Comparison of ENCODE assay signal across 22 cellular contexts in genomic region chr12:125888921-125889320, GRCh38.
DNase-seq lines count a peak whose midpoint lies in the region; ATAC-seq, FAIRE-seq and TF ChIP-seq lines count a peak whose summit lies in the region.
"Had no signal": no experiment of that assay in that cellular context is flagged by ENCODE, and none has a peak within 500 bp of the region (broad histone marks: within the 10 kb centered on the region; RNA-seq: fewer than 3 reads in every experiment).

No MANE protein-coding gene starts in this region.

- no peak for FAIRE-seq in astrocyte (lab: Jason Lieb, UNC)
- FAIRE-seq: A204.1, GM12891, HTR-8/SVneo had no signal

- no peaks in the 10 kb centered on the region for H3K27me3 ChIP-seq in astrocyte (ENCODE audit: insufficient read depth, low read length)
- H3K27me3 ChIP-seq: BE2C had no signal

- H3K27me3 Mint-ChIP-seq in astrocyte (ENCODE audit: low read depth, unreplicated experiment): no peaks in the 10 kb centered on the region
- no peaks in the 10 kb centered on the region for H3K27me3 Mint-ChIP-seq in chondrocyte (ENCODE audit: low read depth)
- H3K27me3 Mint-ChIP-seq in osteocyte (ENCODE audit: unreplicated experiment): no peaks in the 10 kb centered on the region
- no peaks in the 10 kb centered on the region for H3K27me3 Mint-ChIP-seq in natural killer cell treated with Interleukin-12 subunit alpha and Interleukin-12 subunit beta and Interleukin-15 and Interleukin-18, amount 100 ng/mL, for 72 hours
- H3K27me3 Mint-ChIP-seq: CD4-positive, CD25-positive, alpha-beta regulatory T cell; CD8-positive, alpha-beta memory T cell had no signal

- DNase-seq in astrocyte (ENCODE audit: low read depth): peak; percentile 63
- no peak for DNase-seq in chondrocyte (ENCODE audit: low spot score)
- DNase-seq in osteocyte (ENCODE audit: extremely low spot score, unreplicated experiment): no peak
- no peak for DNase-seq in RPMI8226
- no peak for DNase-seq in GM03348 (ENCODE audit: low spot score)
- no peak for DNase-seq in natural killer cell treated with Interleukin-12 subunit alpha and Interleukin-12 subunit beta and Interleukin-15 and Interleukin-18, amount 100 ng/mL, for 72 hours (ENCODE audit: low spot score)
- DNase-seq: ACHN; BE2C; CD4-positive, CD25-positive, alpha-beta regulatory T cell; CD8-positive, alpha-beta memory T cell; COR-L47; DMS 273 treated with DMSO at 0.1 percent for 48 hours; DMS53; DND-41; EL; GM23248; HFFc6; IMR-90 had no signal

- ATAC-seq in natural killer cell treated with Interleukin-12 subunit alpha and Interleukin-12 subunit beta and Interleukin-15 and Interleukin-18, amount 100 ng/mL, for 72 hours: no peak
- ATAC-seq: HCT116 had no signal

- no peaks in the 10 kb centered on the region for H3K36me3 ChIP-seq in astrocyte (ENCODE audit: insufficient read depth, low read length)
- H3K36me3 ChIP-seq: BE2C had no signal

- H3K4me1 Mint-ChIP-seq in astrocyte (ENCODE audit: low read depth, unreplicated experiment): no peaks in the 10 kb centered on the region
- H3K4me1 Mint-ChIP-seq in chondrocyte (ENCODE audit: low read depth): peaks cover 41% of the 10 kb centered on the region
- H3K4me1 Mint-ChIP-seq in osteocyte (ENCODE audit: unreplicated experiment): peaks cover 42% of the 10 kb centered on the region
- no peaks in the 10 kb centered on the region for H3K4me1 Mint-ChIP-seq in natural killer cell treated with Interleukin-12 subunit alpha and Interleukin-12 subunit beta and Interleukin-15 and Interleukin-18, amount 100 ng/mL, for 72 hours (ENCODE audit: low read depth in 2 of 2)
- H3K4me1 Mint-ChIP-seq: CD4-positive, CD25-positive, alpha-beta regulatory T cell; CD8-positive, alpha-beta memory T cell had no signal

- no peak overlapping the region for H3K27ac ChIP-seq in astrocyte (ENCODE audit: low read depth, low read length)
- H3K27ac ChIP-seq: GM23248 had no signal

- no peak overlapping the region for H3K4me3 Mint-ChIP-seq in astrocyte (ENCODE audit: unreplicated experiment)
- no peak overlapping the region for H3K4me3 Mint-ChIP-seq in chondrocyte (ENCODE audit: unreplicated experiment)
- no peak overlapping the region for H3K4me3 Mint-ChIP-seq in osteocyte (ENCODE audit: unreplicated experiment)
- H3K4me3 Mint-ChIP-seq in natural killer cell treated with Interleukin-12 subunit alpha and Interleukin-12 subunit beta and Interleukin-15 and Interleukin-18, amount 100 ng/mL, for 72 hours: no peak overlapping the region
- H3K4me3 Mint-ChIP-seq: CD4-positive, CD25-positive, alpha-beta regulatory T cell; CD8-positive, alpha-beta memory T cell; HFFc6 had no signal

- H3K9ac ChIP-seq in astrocyte (ENCODE audit: low read length): no peak overlapping the region
- H3K9ac ChIP-seq: GM23248 had no signal

- no peaks in the 10 kb centered on the region for H3K9me3 ChIP-seq in astrocyte (ENCODE audit: insufficient read depth, low read depth, low read length)

- H3K27ac Mint-ChIP-seq in astrocyte (ENCODE audit: unreplicated experiment) (no peak overlapping the region), chondrocyte (ENCODE audit: unreplicated experiment) (peak overlapping the region; percentile 58), osteocyte (ENCODE audit: unreplicated experiment) (peak overlapping the region; percentile 50)
- H3K27ac Mint-ChIP-seq in natural killer cell treated with Interleukin-12 subunit alpha and Interleukin-12 subunit beta and Interleukin-15 and Interleukin-18, amount 100 ng/mL, for 72 hours: no peak overlapping the region
- H3K27ac Mint-ChIP-seq: CD4-positive, CD25-positive, alpha-beta regulatory T cell; CD8-positive, alpha-beta memory T cell; HFFc6 had no signal

- H4K20me1 ChIP-seq in astrocyte (ENCODE audit: insufficient read depth, low read length): no peaks in the 10 kb centered on the region

- no peaks in the 10 kb centered on the region for H3K36me3 Mint-ChIP-seq in astrocyte (ENCODE audit: low read depth, unreplicated experiment)
- no peaks in the 10 kb centered on the region for H3K36me3 Mint-ChIP-seq in chondrocyte (ENCODE audit: low read depth)
- no peaks in the 10 kb centered on the region for H3K36me3 Mint-ChIP-seq in osteocyte (ENCODE audit: unreplicated experiment)
- H3K36me3 Mint-ChIP-seq in natural killer cell treated with Interleukin-12 subunit alpha and Interleukin-12 subunit beta and Interleukin-15 and Interleukin-18, amount 100 ng/mL, for 72 hours: no peaks in the 10 kb centered on the region
- H3K36me3 Mint-ChIP-seq: CD4-positive, CD25-positive, alpha-beta regulatory T cell; CD8-positive, alpha-beta memory T cell had no signal

- peaks cover 3% of the 10 kb centered on the region for H3K9me3 Mint-ChIP-seq in astrocyte (ENCODE audit: unreplicated experiment)
- peaks cover 6% of the 10 kb centered on the region for H3K9me3 Mint-ChIP-seq in chondrocyte (ENCODE audit: low read depth)
- H3K9me3 Mint-ChIP-seq in osteocyte (ENCODE audit: unreplicated experiment): peaks cover 9% of the 10 kb centered on the region
- H3K9me3 Mint-ChIP-seq in natural killer cell treated with Interleukin-12 subunit alpha and Interleukin-12 subunit beta and Interleukin-15 and Interleukin-18, amount 100 ng/mL, for 72 hours: peaks cover 9% of the 10 kb centered on the region

- TF ChIP-seq CTCF in astrocyte (IDR thresholded peaks at IDR 0.05; ENCODE audit: insufficient read depth, low read depth, low read length): no peak
- no peak for TF ChIP-seq CTCF in chondrocyte (IDR thresholded peaks at IDR 0.05)
- TF ChIP-seq CTCF in osteocyte (IDR thresholded peaks at IDR 0.05): no peak

- H3K4me2 ChIP-seq in astrocyte (ENCODE audit: low read length): no peak overlapping the region

- no peak overlapping the region for H2AFZ ChIP-seq in astrocyte (ENCODE audit: low read depth, low read length)
- H2AFZ ChIP-seq: GM23248 had no signal

- H3K79me2 ChIP-seq in astrocyte (ENCODE audit: insufficient read depth, low read length): no peaks in the 10 kb centered on the region

- peaks cover 26% of the 10 kb centered on the region for H3K4me1 ChIP-seq in astrocyte (ENCODE audit: insufficient read depth, low read length)
- H3K4me1 ChIP-seq: BE2C had no signal

- no peak overlapping the region for H3K4me3 ChIP-seq in astrocyte (ENCODE audit: insufficient read depth, low read depth, low read length)
- H3K4me3 ChIP-seq: GM23248 had no signal

Comparison
In these comparisons a context has a peak if more than half of its experiments do, and no peak if none do; other contexts are left out.
1. H3K27ac Mint-ChIP-seq: peak in chondrocyte (single experiment) and osteocyte (single experiment); none in astrocyte (single experiment) and natural killer cell treated with Interleukin-12 subunit alpha and Interleukin-12 subunit beta and Interleukin-15 and Interleukin-18, amount 100 ng/mL, for 72 hours (0 of 2).